ENCODE assay signal across 15 cellular contexts in the genomic region with DNA sequence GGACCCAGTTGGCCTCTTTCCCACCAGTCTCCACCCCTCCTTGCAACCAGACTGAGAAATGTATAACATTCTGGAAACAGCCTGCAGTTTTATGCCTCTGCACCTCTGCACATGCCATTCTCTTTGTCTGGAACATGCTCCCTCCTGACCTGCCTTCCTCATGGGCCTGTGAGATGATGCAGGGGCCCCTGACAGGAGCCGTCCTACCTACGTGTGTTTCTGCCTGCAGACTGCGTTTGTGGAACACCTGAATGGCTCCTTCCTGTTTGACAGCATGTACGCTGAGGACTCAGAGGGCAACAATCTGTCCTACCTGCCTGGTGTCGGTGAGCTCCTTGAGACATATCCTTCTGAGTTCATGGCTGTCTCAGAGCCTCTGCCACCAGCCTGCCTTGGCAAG. TPM values are rescaled to one million over a fixed set of nuclear protein-coding genes. Genes with fewer than 3 reads are reported as not detected.
"Had no signal": no experiment of that assay in that cellular context is flagged by ENCODE, and none has a peak within 500 bp of the region (broad histone marks: within the 10 kb centered on the region; RNA-seq: fewer than 3 reads in every experiment).

No MANE protein-coding gene starts in this region.

- H3K27me3 ChIP-seq: ovary, upper lobe of right lung had no signal

- H3K4me3 Mint-ChIP-seq: activated naive CD4-positive, alpha-beta T cell treated with anti-CD3 and anti-CD28 coated beads, Interleukin-2, amount 50 U/mL, for 24 hours; immature natural killer cell; natural killer cell; stimulated activated naive CD8-positive, alpha-beta T cell treated with anti-CD3 and anti-CD28 coated beads, Interleukin-15, Interleukin-2, amounts not matched to agents 100 ng/mL and 50 ng/mL, for 24 hours; WTC11 had no signal

- H3K27me3 Mint-ChIP-seq: activated naive CD4-positive, alpha-beta T cell treated with anti-CD3 and anti-CD28 coated beads, Interleukin-2, amount 50 U/mL, for 24 hours; stimulated activated naive CD8-positive, alpha-beta T cell treated with anti-CD3 and anti-CD28 coated beads, Interleukin-15, Interleukin-2, amounts not matched to agents 100 ng/mL and 50 ng/mL, for 24 hours had no signal

- H3K9ac ChIP-seq: SK-N-SH had no signal

- ATAC-seq: natural killer cell had no signal

- H3K36me3 ChIP-seq: ovary, upper lobe of right lung had no signal

- H3K4me1 Mint-ChIP-seq: activated naive CD4-positive, alpha-beta T cell treated with anti-CD3 and anti-CD28 coated beads, Interleukin-2, amount 50 U/mL, for 24 hours; immature natural killer cell; natural killer cell; WTC11 had no signal

- H3K9me3 Mint-ChIP-seq: activated naive CD4-positive, alpha-beta T cell treated with anti-CD3 and anti-CD28 coated beads, Interleukin-2, amount 50 U/mL, for 24 hours; immature natural killer cell; natural killer cell; stimulated activated naive CD8-positive, alpha-beta T cell treated with anti-CD3 and anti-CD28 coated beads, Interleukin-15, Interleukin-2, amounts not matched to agents 100 ng/mL and 50 ng/mL, for 24 hours; WTC11 had no signal

- H3K4me1 ChIP-seq: upper lobe of right lung had no signal

- H3K9me3 ChIP-seq: mucosa of descending colon, ovary, SK-N-SH, upper lobe of right lung had no signal

- H3K27ac Mint-ChIP-seq: activated naive CD4-positive, alpha-beta T cell treated with anti-CD3 and anti-CD28 coated beads, Interleukin-2, amount 50 U/mL, for 24 hours; immature natural killer cell; stimulated activated naive CD8-positive, alpha-beta T cell treated with anti-CD3 and anti-CD28 coated beads, Interleukin-15, Interleukin-2, amounts not matched to agents 100 ng/mL and 50 ng/mL, for 24 hours; WTC11 had no signal

- H3K27ac ChIP-seq: ovary, upper lobe of right lung had no signal

- H3K4me2 ChIP-seq: SK-N-SH had no signal

- H3K4me3 ChIP-seq: mucosa of descending colon, ovary, upper lobe of right lung had no signal

- H3K36me3 Mint-ChIP-seq: activated naive CD4-positive, alpha-beta T cell treated with anti-CD3 and anti-CD28 coated beads, Interleukin-2, amount 50 U/mL, for 24 hours; immature natural killer cell; natural killer cell; WTC11 had no signal

- DNase-seq: activated CD4-positive, alpha-beta T cell treated with anti-CD3 and anti-CD28 coated beads, Interleukin-2, amount 50 U/mL, for 1 hour; activated T-cell treated with anti-CD3 and anti-CD28 coated beads, Interleukin-2, amount 50 U/mL, for 1 hour; amniotic stem cell; immature natural killer cell; mammary epithelial cell; mucosa of descending colon; natural killer cell; stimulated activated CD4-positive, alpha-beta T cell treated with anti-CD3 and anti-CD28 coated beads, Interleukin-4, amount 100 ng/mL, for 24 hours; upper lobe of right lung had no signal

- H3K9me2 ChIP-seq: SK-N-SH had no signal

RNA-seq across cellular contexts. Expression of a gene that starts 22.1 kb away (rescaled TPM):
- total RNA-seq: T-helper 1 cell treated with Interleukin-12 subunit alpha and Interleukin-12 subunit beta and Interleukin-4 antibody, amounts not matched to agents 30 ng/mL and 1 ng/mL, for 36 hours had no signal
